Comparison of ENCODE assay signal across 24 cellular contexts in the genomic region with DNA sequence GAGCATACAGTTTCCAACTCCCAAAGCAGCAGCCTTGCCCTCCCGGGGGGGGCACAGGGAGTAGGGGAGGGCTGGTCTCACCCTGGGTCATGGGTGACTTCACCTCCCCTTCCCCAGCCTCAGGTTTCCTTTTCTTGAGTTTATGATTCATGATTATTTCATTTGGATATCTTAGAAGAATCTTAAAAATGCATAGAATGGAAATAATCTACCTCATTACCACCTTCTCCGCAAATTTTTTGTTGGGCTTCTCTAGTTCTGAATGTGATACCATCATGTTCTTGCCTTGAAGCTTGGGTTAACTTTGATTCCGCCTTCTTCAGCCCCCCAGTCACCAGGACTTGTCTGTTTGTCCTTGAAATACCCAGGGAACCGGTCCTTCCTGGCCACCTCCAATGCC.
"Had no signal": no experiment of that assay in that cellular context is flagged by ENCODE, and none has a peak within 500 bp of the region (broad histone marks: within the 10 kb centered on the region; RNA-seq: fewer than 3 reads in every experiment).

No MANE protein-coding gene starts in this region.

- H3K4me3 ChIP-seq: esophagus muscularis mucosa, gastrocnemius medialis, left ventricle myocardium inferior, lung, prostate gland, right lobe of liver, spleen, tibial nerve, upper lobe of right lung, vagina had no signal

- H3K9me3 ChIP-seq: esophagus muscularis mucosa, gastrocnemius medialis, left ventricle myocardium inferior, prostate gland, right lobe of liver, spleen, tibial nerve, upper lobe of right lung, vagina had no signal

- H3K36me3 ChIP-seq: esophagus muscularis mucosa, gastrocnemius medialis, left ventricle myocardium inferior, prostate gland, right lobe of liver, spleen, tibial nerve, upper lobe of right lung, vagina had no signal

- H3K4me1 ChIP-seq: prostate gland, right lobe of liver, spleen, tibial nerve, upper lobe of right lung, vagina had no signal

- H3K27ac ChIP-seq: epithelial cell of prostate, esophagus muscularis mucosa, gastrocnemius medialis, left ventricle myocardium inferior, parathyroid adenoma, prostate gland, right lobe of liver, spleen, tibial nerve, upper lobe of right lung, vagina had no signal

- DNase-seq: effector memory CD8-positive, alpha-beta T cell; gastrocnemius medialis; glutamatergic neuron; islet precursor cell; left cardiac atrium; left ventricle myocardium inferior; mesendoderm; naive thymus-derived CD4-positive, alpha-beta T cell; nephron progenitor cell; retina; right lobe of liver; spleen; stimulated activated CD4-positive, alpha-beta T cell treated with anti-CD3 and anti-CD28 coated beads, Interleukin-15, amount 100 ng/mL, for 24 hours; stimulated activated CD4-positive, alpha-beta T cell treated with anti-CD3 and anti-CD28 coated beads, Interleukin-1b, Interleukin-23, amount 100 ng/mL, for 48 hours; stimulated activated CD4-positive, alpha-beta T cell treated with anti-CD3 and anti-CD28 coated beads, Interleukin-4, amount 100 ng/mL, for 24 hours; upper lobe of right lung had no signal

- ATAC-seq: effector memory CD8-positive, alpha-beta T cell; gastrocnemius medialis; left cardiac atrium; naive thymus-derived CD4-positive, alpha-beta T cell; right lobe of liver; stimulated activated memory B cell treated with anti-CD40 and anti-IgM and Interleukin-4, amounts not matched to agents 10 μg/mL and 1 μg/mL and 100 μg/mL, for 72 hours; upper lobe of right lung had no signal

- H3K27me3 ChIP-seq: esophagus muscularis mucosa, gastrocnemius medialis, right lobe of liver, tibial nerve, upper lobe of right lung, vagina had no signal
